18 cellular contexts compared by ENCODE assay signal in genomic region chr5:137610598-137610997, GRCh38.
A peak's percentile ranks its signal among the peaks of the same experiment; 100 is the strongest.
DNase-seq lines count a peak whose midpoint lies in the region; ATAC-seq and TF ChIP-seq lines count a peak whose summit lies in the region.
"Had no signal": no experiment of that assay in that cellular context is flagged by ENCODE, and none has a peak within 500 bp of the region (broad histone marks: within the 10 kb centered on the region; RNA-seq: fewer than 3 reads in every experiment).

No MANE protein-coding gene starts in this region.

- no peak for TF ChIP-seq RAD21 in SK-N-SH (IDR thresholded peaks at IDR 0.05; ENCODE audit: low read length)

- H4K20me1 ChIP-seq in SK-N-SH (ENCODE audit: insufficient read depth): no peaks in the 10 kb centered on the region
- H4K20me1 ChIP-seq: BLaER1 treated with 17β-estradiol and CSF1 and Interleukin-3, amounts not matched to agents 10 nM and 100 nM had no signal

- no peak overlapping the region for H2BK120ac ChIP-seq in trophoblast cell (ENCODE audit: insufficient read depth, low read length, poor library complexity)

- no peaks in the 10 kb centered on the region for H3K36me3 Mint-ChIP-seq in endodermal cell (ENCODE audit: low read depth)
- H3K36me3 Mint-ChIP-seq: CD8-positive, alpha-beta T cell had no signal

- H3K27ac ChIP-seq in SK-N-SH (ENCODE audit: low read depth in 2 of 2, low read length in 1 of 2): no peak overlapping the region
- no peak overlapping the region for H3K27ac ChIP-seq in endodermal cell (ENCODE audit: low read depth, low read length)
- no peak overlapping the region for H3K27ac ChIP-seq in vagina
- no peak overlapping the region for H3K27ac ChIP-seq in trophoblast cell (ENCODE audit: low read depth, low read length)
- H3K27ac ChIP-seq: 22Rv1; A549; BLaER1 treated with 17β-estradiol and CSF1 and Interleukin-3, amounts not matched to agents 10 nM and 100 nM; C4-2B had no signal

- no peaks in the 10 kb centered on the region for H3F3A ChIP-seq in SK-N-SH (replicated peaks; ENCODE audit: insufficient read depth)

- TF ChIP-seq CTCF in SK-N-SH (IDR thresholded peaks at IDR 0.05): no peak
- TF ChIP-seq CTCF in endodermal cell (conservative IDR thresholded peaks at IDR 0.05): no peak
- no peak for TF ChIP-seq CTCF in vagina (IDR thresholded peaks at IDR 0.05)

- no peak overlapping the region for H4K8ac ChIP-seq in trophoblast cell (ENCODE audit: low read depth, low read length)

- H3K27ac Mint-ChIP-seq in endodermal cell: no peak overlapping the region
- H3K27ac Mint-ChIP-seq: B cell; CD4-positive, alpha-beta T cell; CD8-positive, alpha-beta T cell had no signal

- H3K27me3 ChIP-seq in SK-N-SH (ENCODE audit: insufficient read depth): peaks cover 14% of the 10 kb centered on the region; the same call in 1 of the 2 replicates
- H3K27me3 ChIP-seq in endodermal cell (ENCODE audit: control insufficient read depth, insufficient read depth, low read length, poor library complexity, severe bottlenecking): peaks cover 13% of the 10 kb centered on the region
- no peaks in the 10 kb centered on the region for H3K27me3 ChIP-seq in vagina
- H3K27me3 ChIP-seq in trophoblast cell (ENCODE audit: insufficient read depth, low read length): no peaks in the 10 kb centered on the region
- H3K27me3 ChIP-seq: BLaER1 treated with 17β-estradiol and CSF1 and Interleukin-3, amounts not matched to agents 10 nM and 100 nM had no signal

- peaks cover 5% of the 10 kb centered on the region for H3K4me1 Mint-ChIP-seq in endodermal cell
- H3K4me1 Mint-ChIP-seq: B cell had no signal

- H3K4me3 Mint-ChIP-seq in endodermal cell: no peak overlapping the region
- H3K4me3 Mint-ChIP-seq: B cell; CD4-positive, alpha-beta T cell; CD8-positive, alpha-beta T cell had no signal

- TF ChIP-seq POLR2A in vagina (IDR thresholded peaks at IDR 0.05): no peak

- H4K12ac ChIP-seq in trophoblast cell (ENCODE audit: low read depth, low read length): no peak overlapping the region

- H3K4me2 ChIP-seq in SK-N-SH (no peak overlapping the region), trophoblast cell (ENCODE audit: low read length) (no peak overlapping the region)
- H3K4me2 ChIP-seq: A549; BLaER1 treated with 17β-estradiol and CSF1 and Interleukin-3, amounts not matched to agents 10 nM and 100 nM had no signal

- H3K23ac ChIP-seq in trophoblast cell (ENCODE audit: low read length): no peak overlapping the region

- H2BK5ac ChIP-seq in trophoblast cell (ENCODE audit: low read depth, low read length, poor library complexity): no peak overlapping the region

- no peak overlapping the region for H3K4me3 ChIP-seq in SK-N-SH (ENCODE audit: low read depth in 2 of 2, low read length in 1 of 2)
- no peak overlapping the region for H3K4me3 ChIP-seq in endodermal cell (ENCODE audit: low read length)
- H3K4me3 ChIP-seq in vagina: no peak overlapping the region
- no peak overlapping the region for H3K4me3 ChIP-seq in trophoblast cell (ENCODE audit: low read depth, low read length)
- H3K4me3 ChIP-seq: A549; BLaER1 treated with 17β-estradiol and CSF1 and Interleukin-3, amounts not matched to agents 10 nM and 100 nM had no signal

- H3K79me2 ChIP-seq in SK-N-SH (ENCODE audit: insufficient read depth): no peaks in the 10 kb centered on the region
- no peaks in the 10 kb centered on the region for H3K79me2 ChIP-seq in trophoblast cell (ENCODE audit: control insufficient read depth, insufficient read depth, low read length, poor library complexity)

- ATAC-seq in SK-N-SH treated with all-trans-retinoic acid at 6 μM for 48 hours: no peak
- ATAC-seq: A549; CD8-positive, alpha-beta T cell had no signal

- no peak overlapping the region for H2AK5ac ChIP-seq in trophoblast cell (ENCODE audit: low read length)

- H3K9me3 Mint-ChIP-seq in endodermal cell: no peaks in the 10 kb centered on the region
- H3K9me3 Mint-ChIP-seq: CD4-positive, alpha-beta T cell; CD8-positive, alpha-beta T cell had no signal

- no peak overlapping the region for H3K4ac ChIP-seq in trophoblast cell (ENCODE audit: low read depth, low read length)

- H3K9me3 ChIP-seq in SK-N-SH (no peaks in the 10 kb centered on the region), endodermal cell (ENCODE audit: control insufficient read depth, low read length) (no peaks in the 10 kb centered on the region), vagina (no peaks in the 10 kb centered on the region), trophoblast cell (ENCODE audit: insufficient read depth, low read depth, low read length) (no peaks in the 10 kb centered on the region)
- H3K9me3 ChIP-seq: A549; BLaER1 treated with 17β-estradiol and CSF1 and Interleukin-3, amounts not matched to agents 10 nM and 100 nM; Caco-2 had no signal

- POLR2A ChIA-PET in SK-N-SH (lab: Yijun Ruan, JAX): no interaction called here

- no peak for TF ChIP-seq EP300 in SK-N-SH (IDR thresholded peaks at IDR 0.05; ENCODE audit: borderline replicate concordance in 1 of 2, low read depth in 1 of 2, low read length in 1 of 2)

- no peak overlapping the region for H3K18ac ChIP-seq in trophoblast cell (ENCODE audit: low read length)

- no peaks in the 10 kb centered on the region for H3K79me1 ChIP-seq in trophoblast cell (ENCODE audit: low read length)

- H3K27me3 Mint-ChIP-seq in endodermal cell (ENCODE audit: insufficient read depth): peaks cover 7% of the 10 kb centered on the region

- no peaks in the 10 kb centered on the region for H3K9me2 ChIP-seq in SK-N-SH

- CTCF ChIA-PET in SK-N-SH (lab: Yijun Ruan, JAX): interaction anchor here (1.1 to 1.6 kb wide), 3 partner anchors 19 to 112 kb away, joined by 3 to 5 read pairs (median 4); partner anchors contain the start of gene SPOCK1

- H4K91ac ChIP-seq in trophoblast cell (ENCODE audit: low read depth, low read length): no peak overlapping the region

- H3K36me3 ChIP-seq in SK-N-SH (replicated peaks in 1 of 2; ENCODE audit: control insufficient read depth in 1 of 2, insufficient read depth in 2 of 2, low read length in 1 of 2) (no peaks in the 10 kb centered on the region), endodermal cell (ENCODE audit: control insufficient read depth, insufficient read depth, low read length) (no peaks in the 10 kb centered on the region), vagina (no peaks in the 10 kb centered on the region), trophoblast cell (ENCODE audit: control insufficient read depth in 1 of 2, insufficient read depth in 2 of 2, low read length in 2 of 2) (no peaks in the 10 kb centered on the region)
- H3K36me3 ChIP-seq: BLaER1 treated with 17β-estradiol and CSF1 and Interleukin-3, amounts not matched to agents 10 nM and 100 nM had no signal

- intact Hi-C loops in vagina (cut with DNase I): no loop called here

- 64% methylated on average over 4 of the region's 4 CpGs for WGBS in SK-N-SH (ENCODE audit: low lambda C conversion rate)
- 79 to 88% methylated on average over 4 of the region's 4 CpGs for WGBS in endodermal cell (ENCODE audit: insufficient coverage in 1 of 2, insufficient read length in 1 of 2), 2 experiments
- no CpG with 5 or more reads among the region's 4 CpGs for WGBS in trophoblast cell (ENCODE audit: extremely low coverage, insufficient coverage, insufficient read length)

- H3K14ac ChIP-seq in trophoblast cell (ENCODE audit: low read length): no peak overlapping the region

- DNase-seq in SK-N-SH: no peak
- DNase-seq in endodermal cell: peak; percentile 18
- peak; percentile 27 to 70 for DNase-seq in vagina (ENCODE audit: extremely low spot score in 2 of 2)
- DNase-seq in trophoblast cell: no peak
- DNase-seq in H4 (ENCODE audit: low spot score): no peak
- DNase-seq: AML-193; Caco-2; Calu3; CD4-positive, alpha-beta T cell; CD8-positive, alpha-beta T cell; DMS79 treated with DMSO at 0.1 percent for 48 hours; GF-D8 had no signal

- no peak overlapping the region for H3K9ac ChIP-seq in SK-N-SH
- H3K9ac ChIP-seq in endodermal cell (ENCODE audit: extremely low read depth, low read length, poor library complexity, severe bottlenecking): no peak overlapping the region
- no peak overlapping the region for H3K9ac ChIP-seq in trophoblast cell (ENCODE audit: low read length)
- H3K9ac ChIP-seq: BLaER1 treated with 17β-estradiol and CSF1 and Interleukin-3, amounts not matched to agents 10 nM and 100 nM had no signal

- no peak overlapping the region for H2BK12ac ChIP-seq in trophoblast cell (ENCODE audit: low read length)

- no peak overlapping the region for H2AFZ ChIP-seq in SK-N-SH (ENCODE audit: low read depth)
- no peak overlapping the region for H2AFZ ChIP-seq in trophoblast cell (ENCODE audit: insufficient read depth, low read length, poor library complexity)

- peaks cover 0 to 5% of the 10 kb centered on the region in 2 experiments; a peak in 1 of 4 replicates for H3K4me1 ChIP-seq in SK-N-SH (ENCODE audit: control insufficient read depth in 1 of 2, insufficient read depth in 2 of 2, low read depth in 1 of 2, low read length in 1 of 2)
- H3K4me1 ChIP-seq in endodermal cell (ENCODE audit: control insufficient read depth, insufficient read depth, low read length): no peaks in the 10 kb centered on the region
- H3K4me1 ChIP-seq in vagina: no peaks in the 10 kb centered on the region
- no peaks in the 10 kb centered on the region for H3K4me1 ChIP-seq in trophoblast cell (ENCODE audit: control insufficient read depth in 1 of 2, insufficient read depth in 2 of 2, low read length in 2 of 2)
- H3K4me1 ChIP-seq: A549, Caco-2 had no signal

TF ChIP-seq in SK-N-SH treated with all-trans-retinoic acid at 6 μM for 48 hours, 23 proteins besides CTCF, POLR2A, EP300 and RAD21:
- TF ChIP-seq ZNF70 (CRISPR knock-in tag; IDR thresholded peaks at IDR 0.05) (peak; percentile 52; the same call in 1 of the 2 replicates), ZNF8 (CRISPR knock-in tag; IDR thresholded peaks at IDR 0.05) (no peak)

TF ChIP-seq in SK-N-SH, 30 proteins besides CTCF, POLR2A, EP300 and RAD21:
- TF ChIP-seq NFIC (IDR thresholded peaks at IDR 0.05; ENCODE audit: borderline replicate concordance) (no peak), NRF1 (IDR thresholded peaks at IDR 0.05; ENCODE audit: low read depth, low read length) (no peak), YY1 (IDR thresholded peaks at IDR 0.05; ENCODE audit: low read depth) (no peak), RCOR1 (IDR thresholded peaks at IDR 0.05; ENCODE audit: low read length) (no peak), EZH2phosphoT487 (IDR thresholded peaks at IDR 0.05; ENCODE audit: borderline replicate concordance, low read depth) (no peak), GABPA (IDR thresholded peaks at IDR 0.05; ENCODE audit: low read depth) (no peak), MAX (IDR thresholded peaks at IDR 0.05; ENCODE audit: low read depth) (no peak)

Comparison
In these comparisons a context has a peak if more than half of its experiments do, and no peak if none do; other contexts are left out.
1. DNase-seq: peak in endodermal cell (single experiment) and vagina (2 of 2); none in SK-N-SH (single experiment), trophoblast cell (0 of 2) and H4 (single experiment).